Comparison of ENCODE assay signal across 26 cellular contexts in genomic region chr7:7923818-7924217, GRCh38. TPM values are rescaled to one million over a fixed set of nuclear protein-coding genes. Genes with fewer than 3 reads are reported as not detected.
DNase-seq lines count a peak whose midpoint lies in the region; ATAC-seq and TF ChIP-seq lines count a peak whose summit lies in the region.
"Had no signal": no experiment of that assay in that cellular context is flagged by ENCODE, and none has a peak within 500 bp of the region (broad histone marks: within the 10 kb centered on the region; RNA-seq: fewer than 3 reads in every experiment).

No MANE protein-coding gene starts in this region.

- no peaks in the 10 kb centered on the region for H3K27me3 ChIP-seq in MM.1S (replicated peaks; ENCODE audit: insufficient read depth, low read length)
- no peaks in the 10 kb centered on the region for H3K27me3 ChIP-seq in thyroid gland
- H3K27me3 ChIP-seq: BE2C, sigmoid colon, tibial nerve had no signal

- no peaks in the 10 kb centered on the region for H3K27me3 Mint-ChIP-seq in activated CD4-positive, alpha-beta T cell treated with anti-CD3 and anti-CD28 coated beads, Interleukin-2, amount 10 ng/mL, durations not matched to agents 24 days and 14 days
- H3K27me3 Mint-ChIP-seq in activated CD4-positive, alpha-beta T cell treated with anti-CD3 and anti-CD28 coated beads for 36 hours = no peaks in the 10 kb centered on the region
- H3K27me3 Mint-ChIP-seq in central memory CD8-positive, alpha-beta T cell = no peaks in the 10 kb centered on the region
- H3K27me3 Mint-ChIP-seq: stimulated activated naive CD8-positive, alpha-beta T cell treated with anti-CD3 and anti-CD28 coated beads, Interleukin-15, amount 100 ng/mL, for 72 hours had no signal

- H3K9me2 ChIP-seq in MM.1S (replicated peaks; ENCODE audit: insufficient read depth, low read length) = no peaks in the 10 kb centered on the region

- POLR2A ChIA-PET in activated CD4-positive, alpha-beta T cell treated with anti-CD3 and anti-CD28 coated beads for 36 hours (lab: Charles Lee) = no interaction called here

- ATAC-seq in activated CD4-positive, alpha-beta T cell treated with anti-CD3 and anti-CD28 coated beads for 36 hours = no peak
- ATAC-seq in central memory CD8-positive, alpha-beta T cell (replicated peaks; ENCODE audit: extremely low read depth, poor library complexity, severe bottlenecking) = peak; percentile 43

- peaks cover 30% of the 10 kb centered on the region for H3K4me1 Mint-ChIP-seq in activated CD4-positive, alpha-beta T cell treated with anti-CD3 and anti-CD28 coated beads, Interleukin-2, amount 10 ng/mL, durations not matched to agents 24 days and 14 days
- H3K4me1 Mint-ChIP-seq in activated CD4-positive, alpha-beta T cell treated with anti-CD3 and anti-CD28 coated beads for 36 hours = peaks cover 34% of the 10 kb centered on the region
- H3K4me1 Mint-ChIP-seq in central memory CD8-positive, alpha-beta T cell = peaks cover 22% of the 10 kb centered on the region

- H3K27ac ChIP-seq in MM.1S (ENCODE audit: low read length) (peak overlapping the region; percentile 4; the same call in 1 of the 2 replicates), thyroid gland (peak overlapping the region in 2 of 3 donors; percentile 81 to 82)
- H3K27ac ChIP-seq: epithelial cell of prostate, RWPE1, sigmoid colon, SK-N-MC, tibial nerve, WERI-Rb-1 had no signal

- no peaks in the 10 kb centered on the region for H3K9me3 ChIP-seq in MM.1S (replicated peaks; ENCODE audit: insufficient read depth, low read length)
- no peaks in the 10 kb centered on the region for H3K9me3 ChIP-seq in thyroid gland
- H3K9me3 ChIP-seq: BE2C, prostate gland, sigmoid colon, tibial nerve had no signal

- DNase-seq in activated CD4-positive, alpha-beta T cell treated with anti-CD3 and anti-CD28 coated beads, Interleukin-2, amount 10 ng/mL, durations not matched to agents 24 days and 14 days = no peak
- no peak for DNase-seq in activated CD4-positive, alpha-beta T cell treated with anti-CD3 and anti-CD28 coated beads for 36 hours
- DNase-seq in MM.1S (peak; percentile 29), thyroid gland (no peak), NCI-H2107 (lab: John Stamatoyannopoulos, UW) (no peak), NCI-H69 (lab: John Stamatoyannopoulos, UW) (no peak)
- no peak for DNase-seq in central memory CD8-positive, alpha-beta T cell (ENCODE audit: low spot score in 2 of 2)
- DNase-seq in stimulated activated CD8-positive, alpha-beta memory T cell treated with anti-CD3 and anti-CD28 coated beads, Interleukin-4, amount 100 ng/mL, for 48 hours = no peak
- DNase-seq: 8988T; activated CD8-positive, alpha-beta memory T cell treated with anti-CD3 and anti-CD28 coated beads, Interleukin-2, amount 50 U/mL, for 4 hours; BE2C; cerebellar nuclear complex; head of caudate nucleus; KBM-7; MV-4-11; NCI-H1694 treated with DMSO at 0.1 percent for 48 hours; NCI-H526 treated with DMSO at 0.1 percent for 48 hours; sigmoid colon; stimulated activated naive CD8-positive, alpha-beta T cell treated with anti-CD3 and anti-CD28 coated beads, Interleukin-15, amount 100 ng/mL, for 72 hours; WERI-Rb-1 had no signal

- peaks cover 55% of the 10 kb centered on the region for H3K4me1 ChIP-seq in MM.1S (ENCODE audit: low read length)
- H3K4me1 ChIP-seq in thyroid gland = peaks cover 44 to 55% of the 10 kb centered on the region in 2 donors
- H3K4me1 ChIP-seq: BE2C, prostate gland, sigmoid colon, tibial nerve had no signal

- H3K36me3 ChIP-seq in MM.1S (replicated peaks; ENCODE audit: insufficient read depth, low read length) (no peaks in the 10 kb centered on the region), thyroid gland (no peaks in the 10 kb centered on the region)
- H3K36me3 ChIP-seq: BE2C, prostate gland, sigmoid colon, tibial nerve, WERI-Rb-1 had no signal

- H3K9me3 Mint-ChIP-seq in activated CD4-positive, alpha-beta T cell treated with anti-CD3 and anti-CD28 coated beads, Interleukin-2, amount 10 ng/mL, durations not matched to agents 24 days and 14 days = peaks cover 6% of the 10 kb centered on the region
- no peaks in the 10 kb centered on the region for H3K9me3 Mint-ChIP-seq in activated CD4-positive, alpha-beta T cell treated with anti-CD3 and anti-CD28 coated beads for 36 hours (ENCODE audit: low read depth)
- H3K9me3 Mint-ChIP-seq in central memory CD8-positive, alpha-beta T cell = no peaks in the 10 kb centered on the region
- H3K9me3 Mint-ChIP-seq: stimulated activated naive CD8-positive, alpha-beta T cell treated with anti-CD3 and anti-CD28 coated beads, Interleukin-15, amount 100 ng/mL, for 72 hours had no signal

- H3K36me3 Mint-ChIP-seq in activated CD4-positive, alpha-beta T cell treated with anti-CD3 and anti-CD28 coated beads, Interleukin-2, amount 10 ng/mL, durations not matched to agents 24 days and 14 days (ENCODE audit: low read depth) = no peaks in the 10 kb centered on the region
- H3K36me3 Mint-ChIP-seq in activated CD4-positive, alpha-beta T cell treated with anti-CD3 and anti-CD28 coated beads for 36 hours (ENCODE audit: low read depth) = no peaks in the 10 kb centered on the region
- peaks cover 4% of the 10 kb centered on the region for H3K36me3 Mint-ChIP-seq in central memory CD8-positive, alpha-beta T cell (ENCODE audit: insufficient read depth)

- H3K79me2 ChIP-seq in MM.1S (ENCODE audit: low read length) = no peaks in the 10 kb centered on the region

- intact Hi-C loops in activated CD4-positive, alpha-beta T cell treated with anti-CD3 and anti-CD28 coated beads, Interleukin-2, amount 10 ng/mL, durations not matched to agents 24 days and 14 days (cut with micrococcal nuclease) = loop anchor here (2.0 to 5.0 kb wide), 2 partner anchors 21 to 203 kb away; no protein-coding TSS in a partner anchor
- intact Hi-C loops in activated CD4-positive, alpha-beta T cell treated with anti-CD3 and anti-CD28 coated beads for 36 hours (cut with DNase I, micrococcal nuclease) = no loop called here
- intact Hi-C loops in thyroid gland (cut with DNase I) = no loop called here

- H3K4me3 ChIP-seq in MM.1S (ENCODE audit: low read length) (no peak overlapping the region), thyroid gland (replicated peaks in 1 of 3) (no peak overlapping the region)
- H3K4me3 ChIP-seq: lung, prostate gland, sigmoid colon, SK-N-MC, tibial nerve had no signal

- peak overlapping the region; percentile 32 for H2AFZ ChIP-seq in MM.1S (ENCODE audit: low read length)

- no peak overlapping the region for H3K9ac ChIP-seq in MM.1S (ENCODE audit: low read length)

- H3K4me2 ChIP-seq in MM.1S (ENCODE audit: low read depth, low read length) = peak overlapping the region; percentile 65

- no peak for TF ChIP-seq POLR2A in thyroid gland (IDR thresholded peaks at IDR 0.05)

- no peaks in the 10 kb centered on the region for H4K20me1 ChIP-seq in MM.1S (ENCODE audit: insufficient read depth, low read length)

- peak overlapping the region; percentile 20 for H3K4me3 Mint-ChIP-seq in activated CD4-positive, alpha-beta T cell treated with anti-CD3 and anti-CD28 coated beads, Interleukin-2, amount 10 ng/mL, durations not matched to agents 24 days and 14 days
- no peak overlapping the region for H3K4me3 Mint-ChIP-seq in activated CD4-positive, alpha-beta T cell treated with anti-CD3 and anti-CD28 coated beads for 36 hours
- peak overlapping the region; percentile 37 for H3K4me3 Mint-ChIP-seq in central memory CD8-positive, alpha-beta T cell
- H3K4me3 Mint-ChIP-seq: stimulated activated naive CD8-positive, alpha-beta T cell treated with anti-CD3 and anti-CD28 coated beads, Interleukin-15, amount 100 ng/mL, for 72 hours had no signal

- H3F3A ChIP-seq in MM.1S (ENCODE audit: insufficient read depth, low read length) = peaks cover 32% of the 10 kb centered on the region

- CTCF ChIA-PET in activated CD4-positive, alpha-beta T cell treated with anti-CD3 and anti-CD28 coated beads for 36 hours (lab: Charles Lee) = interaction anchor here (0.8 to 1.0 kb wide), 2 partner anchors 9 to 29 kb away, joined by 3 read pairs; no protein-coding TSS in a partner anchor

- TF ChIP-seq CTCF in MM.1S (IDR thresholded peaks at IDR 0.05; ENCODE audit: low read length) = no peak
- no peak for TF ChIP-seq CTCF in thyroid gland (IDR thresholded peaks at IDR 0.05)

- no peak overlapping the region for H3K27ac Mint-ChIP-seq in activated CD4-positive, alpha-beta T cell treated with anti-CD3 and anti-CD28 coated beads, Interleukin-2, amount 10 ng/mL, durations not matched to agents 24 days and 14 days
- H3K27ac Mint-ChIP-seq in activated CD4-positive, alpha-beta T cell treated with anti-CD3 and anti-CD28 coated beads for 36 hours = no peak overlapping the region
- H3K27ac Mint-ChIP-seq in central memory CD8-positive, alpha-beta T cell (ENCODE audit: low read depth) = peak overlapping the region; percentile 17
- H3K27ac Mint-ChIP-seq: stimulated activated naive CD8-positive, alpha-beta T cell treated with anti-CD3 and anti-CD28 coated beads, Interleukin-15, amount 100 ng/mL, for 72 hours had no signal

- 77 to 85% methylated on average over 1 of the region's 1 CpG for WGBS in thyroid gland, 2 donors

RNA-seq across cellular contexts. Expression of gene GLCCI1, which starts 44.8 kb away (rescaled TPM):
- 10.1 and 10.9 TPM in 2 replicates for total RNA-seq in activated CD4-positive, alpha-beta T cell treated with anti-CD3 and anti-CD28 coated beads, Interleukin-2, amount 10 ng/mL, durations not matched to agents 24 days and 14 days
- total RNA-seq in activated CD4-positive, alpha-beta T cell treated with anti-CD3 and anti-CD28 coated beads for 36 hours = 10 to 100 TPM; 12.3 to 15.1 TPM
- 100 to 1,000 TPM in 1 of 4 donors, 10 to 100 TPM in 3; 64.1 to 115 (median 68.9) TPM for total RNA-seq in thyroid gland
